9 cellular contexts compared by ENCODE assay signal in the genomic region with DNA sequence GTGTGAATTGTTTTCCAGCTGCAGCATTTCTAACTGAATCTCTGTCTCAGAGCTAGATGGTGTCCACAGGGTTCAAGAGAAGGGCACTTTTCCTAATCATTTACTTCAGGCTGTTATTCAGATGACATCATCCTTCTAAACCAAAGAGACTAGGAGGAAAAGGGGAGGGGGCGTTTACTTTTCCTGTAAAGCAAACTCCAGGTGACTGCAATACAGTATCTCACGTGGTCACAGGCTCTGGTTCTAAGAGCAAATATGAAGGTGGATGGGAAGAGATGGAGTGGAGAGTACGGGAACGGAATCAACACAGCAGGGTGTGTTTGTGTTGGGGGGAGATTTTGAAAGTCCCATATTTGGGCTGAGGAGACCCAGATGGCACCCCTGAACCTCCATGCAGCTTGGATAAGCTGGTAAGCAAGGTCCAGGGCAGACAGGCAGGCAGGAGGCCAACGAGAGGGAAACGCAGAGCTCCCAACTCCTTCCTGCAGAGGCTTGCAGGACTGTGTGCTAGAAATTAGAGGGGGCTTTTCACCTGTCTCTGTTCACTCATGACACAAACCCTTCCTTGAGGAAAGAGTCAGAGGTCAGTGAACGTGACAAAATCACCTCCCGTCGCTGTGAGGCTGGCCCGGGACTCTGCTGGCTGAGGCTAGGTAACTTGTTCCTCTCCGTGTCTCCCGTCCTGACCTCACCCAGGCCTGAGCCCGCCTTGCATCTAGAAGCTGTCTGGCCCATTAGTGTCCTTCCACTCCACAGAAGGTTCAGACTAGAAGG.
DNase-seq lines count a peak whose midpoint lies in the region; ATAC-seq and TF ChIP-seq lines count a peak whose summit lies in the region.
"Had no signal": no experiment of that assay in that cellular context is flagged by ENCODE, and none has a peak within 500 bp of the region (broad histone marks: within the 10 kb centered on the region; RNA-seq: fewer than 3 reads in every experiment).

No MANE protein-coding gene starts in this region.

- peaks cover 29% of the 10 kb centered on the region for H3K4me1 ChIP-seq in OCI-LY3 (ENCODE audit: low read length)
- peaks cover 0 to 16% of the 10 kb centered on the region in 2 donors for H3K4me1 ChIP-seq in left lung

- H3K4me3 ChIP-seq in OCI-LY3 (ENCODE audit: low read length) = peak overlapping the region; percentile 55
- H3K4me3 ChIP-seq in left lung = no peak overlapping the region

- peak overlapping the region; percentile 76 for H3K4me2 ChIP-seq in OCI-LY3 (ENCODE audit: low read length)

- peak overlapping the region; percentile 57 for H2AFZ ChIP-seq in OCI-LY3 (ENCODE audit: low read depth, low read length)

- no peaks in the 10 kb centered on the region for H3K9me3 ChIP-seq in OCI-LY3 (ENCODE audit: insufficient read depth, low read length)
- no peaks in the 10 kb centered on the region for H3K9me3 ChIP-seq in left lung

- in situ Hi-C loops in Caki2 (cut with HindIII; ENCODE audit: low pct_unique_long_range_greater_than_20kb, low sequenced_read_pairs) = no loop called here

- H3K27ac ChIP-seq in OCI-LY3 (ENCODE audit: low read length) (no peak overlapping the region; the same call in 1 of the 2 replicates), left lung (peak overlapping the region; percentile 34 to 60)

- no peaks in the 10 kb centered on the region for H3K36me3 ChIP-seq in OCI-LY3 (replicated peaks; ENCODE audit: low read depth, low read length)
- no peaks in the 10 kb centered on the region for H3K36me3 ChIP-seq in left lung

- peak overlapping the region; percentile 19; the same call in 1 of the 2 replicates for H3K9ac ChIP-seq in OCI-LY3 (ENCODE audit: low read length)

- H3K27me3 ChIP-seq in OCI-LY3 (ENCODE audit: low read depth, low read length) (no peaks in the 10 kb centered on the region), left lung (no peaks in the 10 kb centered on the region)

- no peaks in the 10 kb centered on the region for H3K79me2 ChIP-seq in OCI-LY3 (ENCODE audit: low read length)

- no peak for TF ChIP-seq CTCF in OCI-LY3 (IDR thresholded peaks at IDR 0.05; ENCODE audit: low read depth, low read length)
- no peak for TF ChIP-seq CTCF in left lung (IDR thresholded peaks at IDR 0.05)

- no peaks in the 10 kb centered on the region for H4K20me1 ChIP-seq in OCI-LY3 (ENCODE audit: insufficient read depth, low read length)

- DNase-seq in Caki2 (ENCODE audit: low read depth) = peak; percentile 69
- DNase-seq in HK-2 (ENCODE audit: unreplicated experiment) = peak; percentile 20
- no peak for DNase-seq in left lung
- DNase-seq in NK-92 treated with Interleukin-12 subunit alpha and Interleukin-12 subunit beta, amount 100 ng/mL, for 24 hours (lab: John Stamatoyannopoulos, UW) = no peak
- DNase-seq in NCI-H524 (lab: John Stamatoyannopoulos, UW) = no peak
- no peak for DNase-seq in ureter (ENCODE audit: low spot score)
- no peak for DNase-seq in stimulated activated naive CD4-positive, alpha-beta T cell (lab: John Stamatoyannopoulos, UW)
- DNase-seq: activated naive CD4-positive, alpha-beta T cell treated with Interleukin-2 at 50 U/mL for 16 hours had no signal

- peak; percentile 88 for ATAC-seq in left lung

- intact Hi-C loops in left lung (cut with DNase I) = no loop called here

Comparison
In these comparisons a context has a peak if more than half of its experiments do, and no peak if none do; other contexts are left out.
1. DNase-seq: peak in Caki2 (single experiment) and HK-2 (single experiment); none in left lung (0 of 2), NK-92 treated with Interleukin-12 subunit alpha and Interleukin-12 subunit beta, amount 100 ng/mL, for 24 hours (single experiment), NCI-H524 (0 of 2), ureter (single experiment) and stimulated activated naive CD4-positive, alpha-beta T cell (0 of 6).